Comparison of ENCODE assay signal across 8 cellular contexts in the genomic region with DNA sequence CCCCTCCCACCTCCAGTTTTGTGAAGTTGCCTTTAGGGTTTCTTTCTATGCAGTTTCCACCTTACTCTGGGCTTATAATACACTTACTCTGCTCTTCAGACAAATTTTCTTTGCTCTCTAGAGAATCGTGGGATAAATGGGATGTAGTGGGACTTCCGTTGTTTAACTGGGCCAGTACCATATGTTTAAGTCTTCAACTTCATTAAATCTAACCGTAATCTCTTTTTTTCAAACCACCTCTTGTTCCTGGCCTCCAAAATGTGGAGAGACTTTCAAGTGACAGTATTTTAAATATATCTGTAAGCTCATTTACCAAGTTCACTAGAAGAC. TPM values are rescaled to one million over a fixed set of nuclear protein-coding genes. Genes with fewer than 3 reads are reported as not detected.
DNase-seq lines count a peak whose midpoint lies in the region; ATAC-seq and TF ChIP-seq lines count a peak whose summit lies in the region.

No MANE protein-coding gene starts in this region.

- WGBS in heart right ventricle, 2 donors: 2 to 3% methylated on average over 3 of the region's 3 CpGs
- WGBS in lower leg skin, 2 donors: 5 to 9% methylated on average over 3 of the region's 3 CpGs

- H3K4me3 ChIP-seq in heart right ventricle (peak overlapping the region; percentile 70 to 94 (median 84)), lower leg skin (ENCODE audit: low read depth, poor library complexity, severe bottlenecking) (peak overlapping the region; percentile 60), vagina (peak overlapping the region; percentile 83 to 93)

- H3K36me3 ChIP-seq in heart right ventricle: peaks cover 0 to 6% (median 0%) of the 10 kb centered on the region in 9 donors
- H3K36me3 ChIP-seq in vagina: no peaks in the 10 kb centered on the region

- no peaks in the 10 kb centered on the region for H3K9me3 ChIP-seq in heart right ventricle
- H3K9me3 ChIP-seq in vagina: no peaks in the 10 kb centered on the region

- H3K27ac ChIP-seq in heart right ventricle (peak overlapping the region in 8 of 10 donors; percentile 79 to 98 (median 91)), vagina (peak overlapping the region; percentile 92)

- TF ChIP-seq CTCF in heart right ventricle (IDR thresholded peaks at IDR 0.05) (no peak), lower leg skin (IDR thresholded peaks at IDR 0.05) (no peak), vagina (IDR thresholded peaks at IDR 0.05) (no peak)

- DNase-seq in heart right ventricle: no peak
- no peak for DNase-seq in left ventricle myocardium superior
- DNase-seq in amniotic epithelial cell (ENCODE audit: low read depth): peak; percentile 8
- no peak for DNase-seq in lower leg skin (ENCODE audit: low spot score in 2 of 2)
- DNase-seq in vagina (ENCODE audit: extremely low spot score in 2 of 2): no peak
- no peak for DNase-seq in activated gamma-delta T cell treated with Interleukin-2 at 50 U/mL for 16 hours

- no peak for TF ChIP-seq POLR2A in lower leg skin (IDR thresholded peaks at IDR 0.05)
- no peak for TF ChIP-seq POLR2A in vagina (IDR thresholded peaks at IDR 0.05)

- ATAC-seq in heart right ventricle (no peak), left ventricle myocardium superior (no peak), GM18520 (IDR thresholded peaks at IDR 0.05; ENCODE audit: unreplicated experiment) (no peak), HG03196 (IDR thresholded peaks at IDR 0.05; ENCODE audit: unreplicated experiment) (no peak)

- H3K4me1 ChIP-seq in heart right ventricle: peaks cover 0 to 48% (median 33%) of the 10 kb centered on the region in 9 donors
- H3K4me1 ChIP-seq in vagina: peaks cover 30% of the 10 kb centered on the region

- intact Hi-C loops in heart right ventricle (cut with DNase I): loop anchor here (2.0 to 10.0 kb wide), 5 partner anchors 120 to 125 kb away; no protein-coding TSS in a partner anchor
- intact Hi-C loops in left ventricle myocardium superior (cut with micrococcal nuclease): no loop called here
- intact Hi-C loops in lower leg skin (cut with DNase I; ENCODE audit: low total_unique reads): no loop called here
- intact Hi-C loops in vagina (cut with DNase I): loop anchor here (5.0 kb wide), 2 partner anchors 120 to 730 kb away; no protein-coding TSS in a partner anchor

- H3K27me3 ChIP-seq in heart right ventricle (no peaks in the 10 kb centered on the region), vagina (no peaks in the 10 kb centered on the region)

RNA-seq across cellular contexts. Expression of gene IPO5, which starts 23.9 kb away (rescaled TPM):
- total RNA-seq in heart right ventricle (100 to 1,000 TPM in 9 of 10 donors, 10 to 100 TPM in 1; 91.3 to 149 (median 121) TPM), left ventricle myocardium superior (98.6 TPM), lower leg skin (10 to 100 TPM; 52.5 to 89.5 (median 75.0) TPM), vagina (79.1 TPM)
- polyA plus RNA-seq in heart right ventricle: 10 to 100 TPM; 17.0 to 76.2 TPM

Comparison
In these comparisons a context has a peak if more than half of its experiments do, and no peak if none do; other contexts are left out.
1. intact Hi-C loops: an anchor here in heart right ventricle (2.0 to 10.0 kb wide) and vagina (5.0 kb wide); none called in left ventricle myocardium superior and lower leg skin.